ENCODE assay signal across 4 cellular contexts in genomic region chrX:155005190-155005589, GRCh38.
"Had no signal": no experiment of that assay in that cellular context is flagged by ENCODE, and none has a peak within 500 bp of the region (broad histone marks: within the 10 kb centered on the region; RNA-seq: fewer than 3 reads in every experiment).

No MANE protein-coding gene starts in this region.

- DNase-seq: H9, HCEC 1CT, IMR-90 had no signal

- H3K27ac Mint-ChIP-seq: GM23338, H9 had no signal

- H3K9me3 Mint-ChIP-seq: GM23338 had no signal

- H3K4me3 ChIP-seq: GM23338 had no signal

- H3K4me3 Mint-ChIP-seq: GM23338, H9 had no signal

- ATAC-seq: GM23338 had no signal
